In genomic region chr17:68509151-68510057, GRCh38 we compare ENCODE assay signal across 1 cellular context.
TF ChIP-seq lines count a peak whose summit lies in the region.

No MANE protein-coding gene starts in this region.

TF ChIP-seq in HepG2, 621 proteins besides CTCF, POLR2A, EP300 and RAD21 (continued from another document and continues in another):
- TF ChIP-seq MTF1 (CRISPR knock-in tag; IDR thresholded peaks at IDR 0.05) (no peak), ATF2 (CRISPR knock-in tag; IDR thresholded peaks at IDR 0.05) (peak; percentile 16; the same call in 1 of the 2 replicates), CCAR2 (optimal IDR thresholded peaks at IDR 0.05; ENCODE audit: low read depth, low read length) (no peak), TCF7 (IDR thresholded peaks at IDR 0.05; ENCODE audit: low read depth) (0 out of 2 replicates have a peak, but pooled peaks have one; percentile 6), ZNF20 (CRISPR knock-in tag; IDR thresholded peaks at IDR 0.05) (no peak), PHF8 (CRISPR knock-in tag; IDR thresholded peaks at IDR 0.05) (no peak; the same call in 1 of the 2 replicates), ZSCAN30 (CRISPR knock-in tag; IDR thresholded peaks at IDR 0.05) (no peak), ADNP (CRISPR knock-in tag; IDR thresholded peaks at IDR 0.05) (peak; percentile 85; the same call in 1 of the 2 replicates), ZNF772 (CRISPR knock-in tag; IDR thresholded peaks at IDR 0.05) (no peak), TFDP2 (CRISPR knock-in tag; IDR thresholded peaks at IDR 0.05) (no peak), POLR2G (IDR thresholded peaks at IDR 0.05; ENCODE audit: low read depth, low read length) (no peak), ZNF660 (CRISPR knock-in tag; IDR thresholded peaks at IDR 0.05; ENCODE audit: borderline replicate concordance, low read depth) (no peak), ZNF740 (CRISPR knock-in tag; IDR thresholded peaks at IDR 0.05) (no peak), ZNF263 (CRISPR knock-in tag; IDR thresholded peaks at IDR 0.05) (no peak), ZNF777 (CRISPR knock-in tag; IDR thresholded peaks at IDR 0.05) (no peak), ZBTB8A (CRISPR knock-in tag; IDR thresholded peaks at IDR 0.05; ENCODE audit: borderline replicate concordance, low read depth) (0 out of 2 replicates have a peak, but pooled peaks have one; percentile 52), PRPF4 (IDR thresholded peaks at IDR 0.05; ENCODE audit: low read depth, low read length, poor library complexity, severe bottlenecking) (no peak), ZFP90 (CRISPR knock-in tag; IDR thresholded peaks at IDR 0.05; ENCODE audit: borderline replicate concordance) (no peak; the same call in 1 of the 2 replicates), ZNF501 (CRISPR knock-in tag; IDR thresholded peaks at IDR 0.05) (peak; percentile 54; the same call in 1 of the 2 replicates), SNAPC2 (CRISPR knock-in tag; IDR thresholded peaks at IDR 0.05) (no peak), RARG (CRISPR knock-in tag; IDR thresholded peaks at IDR 0.05; ENCODE audit: low read depth) (no peak), CREM (IDR thresholded peaks at IDR 0.05) (peak; percentile 35), CREM (CRISPR knock-in tag; IDR thresholded peaks at IDR 0.05) (no peak), MAFK (conservative IDR thresholded peaks at IDR 0.05 in 1 of 2, IDR thresholded peaks at IDR 0.05 in 1 of 2; ENCODE audit: low read length in 2 of 2) (no peak), E2F1 (CRISPR knock-in tag; IDR thresholded peaks at IDR 0.05) (no peak), ZNF589 (CRISPR knock-in tag; conservative IDR thresholded peaks at IDR 0.05) (no peak), ZNF605 (CRISPR knock-in tag; IDR thresholded peaks at IDR 0.05) (peak; percentile 81), RNF2 (conservative IDR thresholded peaks at IDR 0.05; ENCODE audit: low read depth) (no peak), ZNF770 (CRISPR knock-in tag; IDR thresholded peaks at IDR 0.05) (peak; percentile 94), DDIT3 (CRISPR knock-in tag; IDR thresholded peaks at IDR 0.05) (no peak), NR2F6 (IDR thresholded peaks at IDR 0.05) (peak; percentile 69), NR2F6 (CRISPR knock-in tag; IDR thresholded peaks at IDR 0.05) (peak; percentile 68), ZBTB44 (CRISPR knock-in tag; IDR thresholded peaks at IDR 0.05) (no peak), HINFP (CRISPR knock-in tag; IDR thresholded peaks at IDR 0.05; ENCODE audit: low read depth) (no peak), MATR3 (CRISPR knock-in tag; IDR thresholded peaks at IDR 0.05) (no peak), RFX3 (CRISPR knock-in tag; IDR thresholded peaks at IDR 0.05) (no peak), ZBTB43 (CRISPR knock-in tag; conservative IDR thresholded peaks at IDR 0.05) (no peak), HOXA7 (CRISPR knock-in tag; IDR thresholded peaks at IDR 0.05) (no peak), GLMP (CRISPR knock-in tag; IDR thresholded peaks at IDR 0.05; ENCODE audit: borderline replicate concordance) (no peak), MLX (CRISPR knock-in tag; IDR thresholded peaks at IDR 0.05) (peak; percentile 46; the same call in 1 of the 2 replicates), TP53 (CRISPR knock-in tag; conservative IDR thresholded peaks at IDR 0.05) (0 out of 2 replicates have a peak, but pooled peaks have one; percentile 67), CREBL2 (CRISPR knock-in tag; IDR thresholded peaks at IDR 0.05; ENCODE audit: borderline replicate concordance) (no peak), ZNF570 (CRISPR knock-in tag; IDR thresholded peaks at IDR 0.05; ENCODE audit: borderline replicate concordance) (no peak), TAF15 (IDR thresholded peaks at IDR 0.05; ENCODE audit: low read depth, low read length, poor library complexity, severe bottlenecking) (no peak), PRDM15 (CRISPR knock-in tag; IDR thresholded peaks at IDR 0.05) (no peak), ZNF124 (CRISPR knock-in tag; IDR thresholded peaks at IDR 0.05) (no peak)
